Comparison of ENCODE assay signal across 8 cellular contexts in genomic region chr5:72451771-72452505, GRCh38.
DNase-seq lines count a peak whose midpoint lies in the region; TF ChIP-seq lines count a peak whose summit lies in the region.

No MANE protein-coding gene starts in this region.

- TF ChIP-seq CTCF in epithelial cell of esophagus (IDR thresholded peaks at IDR 0.05; ENCODE audit: insufficient read depth, low read depth, low read length, missing control alignments): no peak
- no peak for TF ChIP-seq CTCF in nephron (IDR thresholded peaks at IDR 0.05; ENCODE audit: unreplicated experiment in 3 of 3)

- H3K4me3 Mint-ChIP-seq in nephron: no peak overlapping the region

- H3K4me1 Mint-ChIP-seq in nephron: peaks cover 85% of the 10 kb centered on the region

- DNase-seq in GM03348 (ENCODE audit: low spot score) (peak; percentile 79), GOT3 (lab: John Stamatoyannopoulos, UW) (peak; percentile 32), NCI-H226 (peak; percentile 10), epithelial cell of esophagus (ENCODE audit: low read depth) (peak; percentile 18), NCI-H1694 (lab: John Stamatoyannopoulos, UW) (no peak), GDM1 (lab: John Stamatoyannopoulos, UW) (no peak), NCI-H2196 treated with DMSO at 0.1 percent for 48 hours (lab: John Stamatoyannopoulos, UW; ENCODE audit: unreplicated experiment) (no peak)

- no peak overlapping the region for H3K4me3 ChIP-seq in epithelial cell of esophagus (ENCODE audit: low read length)

- H3K36me3 Mint-ChIP-seq in nephron (ENCODE audit: low read depth): no peaks in the 10 kb centered on the region

- no peaks in the 10 kb centered on the region for H3K9me3 Mint-ChIP-seq in nephron

- peak overlapping the region; percentile 94 to 100 (median 98) for H3K27ac Mint-ChIP-seq in nephron

- H3K27me3 Mint-ChIP-seq in nephron (ENCODE audit: low read depth): peaks cover 5% of the 10 kb centered on the region

Comparison
In these comparisons a context has a peak if more than half of its experiments do, and no peak if none do; other contexts are left out.
1. DNase-seq: peak in GM03348 (single experiment), GOT3 (single experiment), NCI-H226 (single experiment) and epithelial cell of esophagus (single experiment); none in NCI-H1694 (single experiment), GDM1 (single experiment) and NCI-H2196 treated with DMSO at 0.1 percent for 48 hours (single experiment).